Comparison of ENCODE assay signal across 24 cellular contexts in genomic region chr12:65949009-65949623, GRCh38.
DNase-seq lines count a peak whose midpoint lies in the region; ATAC-seq and TF ChIP-seq lines count a peak whose summit lies in the region.
"Had no signal": no experiment of that assay in that cellular context is flagged by ENCODE, and none has a peak within 500 bp of the region (broad histone marks: within the 10 kb centered on the region; RNA-seq: fewer than 3 reads in every experiment).

No MANE protein-coding gene starts in this region.

- DNase-seq in HFFc6 (no peak), SJSA1 (ENCODE audit: low read depth in 1 of 2, low spot score in 2 of 2) (no peak), epithelial cell of prostate (ENCODE audit: low read depth, low spot score) (no peak), retinal pigment epithelial cell (ENCODE audit: low read depth) (no peak), suprapubic skin (ENCODE audit: low spot score in 2 of 2) (no peak), NCI-H1694 (lab: John Stamatoyannopoulos, UW) (no peak), WTC11 (ENCODE audit: low spot score) (no peak)
- DNase-seq: activated CD4-positive, alpha-beta memory T cell treated with anti-CD3 and anti-CD28 coated beads, Interleukin-2, amount 10 ng/mL, durations not matched to agents 7 days and 5 days; activated CD4-positive, CD25-positive, alpha-beta regulatory T cell; activated effector memory CD4-positive, alpha-beta T cell treated with anti-CD3 and anti-CD28 coated beads, Interleukin-2, amount 50 U/mL, for 16 hours; activated T-cell treated with anti-CD3 and anti-CD28 coated beads for 4 hours; NCI-H2081 treated with DMSO at 0.1 percent for 48 hours; NCI-H510A treated with DMSO at 0.1 percent for 48 hours; NK-92 treated with Interleukin-12 subunit alpha and Interleukin-12 subunit beta, amount 100 ng/mL, for 24 hours; RPMI8226; spleen; stimulated activated CD4-positive, alpha-beta T cell treated with anti-CD3 and anti-CD28 coated beads, Interleukin-4, amount 100 ng/mL, for 24 hours; stimulated activated naive CD8-positive, alpha-beta T cell treated with anti-CD3 and anti-CD28 coated beads, Interleukin-15, Interleukin-2, amounts not matched to agents 100 U/mL and 50 U/mL, for 24 hours; T1000 had no signal

- peak overlapping the region; percentile 96 for H3K27ac Mint-ChIP-seq in HFFc6
- H3K27ac Mint-ChIP-seq in WTC11 = no peak overlapping the region
- H3K27ac Mint-ChIP-seq: activated CD4-positive, alpha-beta memory T cell treated with anti-CD3 and anti-CD28 coated beads, Interleukin-2, amount 10 ng/mL, durations not matched to agents 7 days and 5 days; B cell had no signal

- no peak for ATAC-seq in WTC11
- ATAC-seq: stimulated activated naive CD8-positive, alpha-beta T cell treated with anti-CD3 and anti-CD28 coated beads, Interleukin-15, Interleukin-2, amounts not matched to agents 100 U/mL and 50 U/mL, for 24 hours had no signal

- CTCF ChIA-PET in WTC11 (lab: Charles Lee) = no interaction called here

- H3K9me3 Mint-ChIP-seq in HFFc6 = no peaks in the 10 kb centered on the region
- H3K9me3 Mint-ChIP-seq in WTC11 = no peaks in the 10 kb centered on the region
- H3K9me3 Mint-ChIP-seq: activated CD4-positive, alpha-beta memory T cell treated with anti-CD3 and anti-CD28 coated beads, Interleukin-2, amount 10 ng/mL, durations not matched to agents 7 days and 5 days; neural crest cell had no signal

- H3K27me3 Mint-ChIP-seq in HFFc6 (ENCODE audit: insufficient read depth) = peaks cover 6% of the 10 kb centered on the region
- H3K27me3 Mint-ChIP-seq in WTC11 (ENCODE audit: low read depth) = no peaks in the 10 kb centered on the region

- H3K4me1 ChIP-seq in SJSA1 (replicated peaks) = peaks cover 45% of the 10 kb centered on the region
- peaks cover 13% of the 10 kb centered on the region for H3K4me1 ChIP-seq in suprapubic skin

- whole genome bisulfite sequencing in suprapubic skin = 51% methylated on average over 9 of the region's 9 CpGs

- H3K36me3 ChIP-seq in SJSA1 (no peaks in the 10 kb centered on the region), suprapubic skin (no peaks in the 10 kb centered on the region)
- H3K36me3 ChIP-seq: heart right ventricle, spleen, transverse colon had no signal

- H3K36me3 Mint-ChIP-seq in HFFc6 (ENCODE audit: low read depth) (peaks cover 53% of the 10 kb centered on the region), WTC11 (0 out of 2 replicates have a peak, but pooled peaks cover 5% of the 10 kb centered on the region)

- H3K4me1 Mint-ChIP-seq in HFFc6 (ENCODE audit: low read depth) = peaks cover 100% of the 10 kb centered on the region
- H3K4me1 Mint-ChIP-seq in WTC11 = peaks cover 45% of the 10 kb centered on the region
- H3K4me1 Mint-ChIP-seq: activated CD4-positive, alpha-beta memory T cell treated with anti-CD3 and anti-CD28 coated beads, Interleukin-2, amount 10 ng/mL, durations not matched to agents 7 days and 5 days; B cell had no signal

- POLR2A ChIA-PET in WTC11 (lab: Charles Lee) = no interaction called here

- no peak for TF ChIP-seq EP300 in suprapubic skin (IDR thresholded peaks at IDR 0.05)

- H3K27me3 ChIP-seq in SJSA1 (replicated peaks) (no peaks in the 10 kb centered on the region), suprapubic skin (peaks cover 5% of the 10 kb centered on the region)

- H3K4me3 Mint-ChIP-seq in HFFc6 (peak overlapping the region; percentile 72), WTC11 (no peak overlapping the region)
- H3K4me3 Mint-ChIP-seq: activated CD4-positive, alpha-beta memory T cell treated with anti-CD3 and anti-CD28 coated beads, Interleukin-2, amount 10 ng/mL, durations not matched to agents 7 days and 5 days; B cell; neural crest cell had no signal

- H3K27ac ChIP-seq in SJSA1 = peak overlapping the region; percentile 50
- peak overlapping the region; percentile 93 for H3K27ac ChIP-seq in epithelial cell of prostate
- H3K27ac ChIP-seq in suprapubic skin = no peak overlapping the region
- H3K27ac ChIP-seq: psoas muscle, spleen, transverse colon had no signal

- TF ChIP-seq POLR2A in suprapubic skin (IDR thresholded peaks at IDR 0.05) = no peak

- H3K9me3 ChIP-seq in SJSA1 (replicated peaks) = no peaks in the 10 kb centered on the region
- H3K9me3 ChIP-seq in suprapubic skin = no peaks in the 10 kb centered on the region
- H3K9me3 ChIP-seq: heart right ventricle, psoas muscle, spleen, transverse colon had no signal

- no peak for TF ChIP-seq CTCF in HFFc6 (IDR thresholded peaks at IDR 0.05)
- no peak for TF ChIP-seq CTCF in retinal pigment epithelial cell (conservative IDR thresholded peaks at IDR 0.05; ENCODE audit: low read depth, low read length)
- no peak for TF ChIP-seq CTCF in suprapubic skin (IDR thresholded peaks at IDR 0.05)
- no peak for TF ChIP-seq CTCF in WTC11 (IDR thresholded peaks at IDR 0.05)

- H3K4me3 ChIP-seq in SJSA1 = no peak overlapping the region
- H3K4me3 ChIP-seq in retinal pigment epithelial cell (ENCODE audit: low read length) = peak overlapping the region; percentile 11
- H3K4me3 ChIP-seq in suprapubic skin = no peak overlapping the region
- H3K4me3 ChIP-seq: psoas muscle, spleen, transverse colon had no signal

TF ChIP-seq in WTC11, 78 proteins besides CTCF, POLR2A, EP300 and RAD21 (continues in another document):
- TF ChIP-seq ZNF512 (CRISPR knock-in tag; IDR thresholded peaks at IDR 0.05; ENCODE audit: borderline replicate concordance) (no peak), TP53 (CRISPR knock-in tag; IDR thresholded peaks at IDR 0.05) (no peak), ZNF138 (CRISPR knock-in tag; conservative IDR thresholded peaks at IDR 0.05) (no peak), FOXJ3 (CRISPR knock-in tag; IDR thresholded peaks at IDR 0.05; ENCODE audit: borderline replicate concordance) (no peak), NFATC4 (CRISPR knock-in tag; IDR thresholded peaks at IDR 0.05) (no peak), ZNF396 (CRISPR knock-in tag; IDR thresholded peaks at IDR 0.05; ENCODE audit: borderline replicate concordance) (no peak), SP1 (CRISPR knock-in tag; conservative IDR thresholded peaks at IDR 0.05) (no peak), MAX (CRISPR knock-in tag; IDR thresholded peaks at IDR 0.05) (no peak), ZNF121 (CRISPR knock-in tag; IDR thresholded peaks at IDR 0.05) (no peak), STAT6 (CRISPR knock-in tag; conservative IDR thresholded peaks at IDR 0.05; ENCODE audit: low read depth) (no peak), FOXK1 (CRISPR knock-in tag; IDR thresholded peaks at IDR 0.05) (no peak), ESRRA (CRISPR knock-in tag; IDR thresholded peaks at IDR 0.05; ENCODE audit: borderline replicate concordance) (no peak), PREB (CRISPR knock-in tag; IDR thresholded peaks at IDR 0.05; ENCODE audit: borderline replicate concordance) (no peak), SMAD3 (CRISPR knock-in tag; IDR thresholded peaks at IDR 0.05; ENCODE audit: borderline replicate concordance) (no peak), NFE2L1 (CRISPR knock-in tag; IDR thresholded peaks at IDR 0.05) (no peak), NFYB (CRISPR knock-in tag; conservative IDR thresholded peaks at IDR 0.05; ENCODE audit: low read depth) (no peak), CBFB (CRISPR knock-in tag; IDR thresholded peaks at IDR 0.05; ENCODE audit: low read depth) (no peak), IRF2 (CRISPR knock-in tag; IDR thresholded peaks at IDR 0.05; ENCODE audit: borderline replicate concordance, low read depth) (no peak)
